ENCODE assay signal across 9 cellular contexts in genomic region chr16:70470927-70471341, GRCh38. TPM values are rescaled to one million over a fixed set of nuclear protein-coding genes. Genes with fewer than 3 reads are reported as not detected.
DNase-seq lines count a peak whose midpoint lies in the region; ATAC-seq and TF ChIP-seq lines count a peak whose summit lies in the region.
"Had no signal": no experiment of that assay in that cellular context is flagged by ENCODE, and none has a peak within 500 bp of the region (broad histone marks: within the 10 kb centered on the region; RNA-seq: fewer than 3 reads in every experiment).

No MANE protein-coding gene starts in this region.

- H3K27ac Mint-ChIP-seq in endodermal cell: peak overlapping the region; percentile 85
- no peak overlapping the region for H3K27ac Mint-ChIP-seq in activated naive CD8-positive, alpha-beta T cell treated with anti-CD3 and anti-CD28 coated beads for 36 hours

- H3K36me3 ChIP-seq in endodermal cell (ENCODE audit: control insufficient read depth, insufficient read depth, low read length) (no peaks in the 10 kb centered on the region), mucosa of descending colon (ENCODE audit: low read depth) (peaks cover 5% of the 10 kb centered on the region)

- no peaks in the 10 kb centered on the region for H3K27me3 ChIP-seq in endodermal cell (ENCODE audit: control insufficient read depth, insufficient read depth, low read length, poor library complexity, severe bottlenecking)

- no peaks in the 10 kb centered on the region for H3K36me3 Mint-ChIP-seq in endodermal cell (ENCODE audit: low read depth)
- no peaks in the 10 kb centered on the region for H3K36me3 Mint-ChIP-seq in activated naive CD8-positive, alpha-beta T cell treated with anti-CD3 and anti-CD28 coated beads for 36 hours

- no peaks in the 10 kb centered on the region for H3K9me3 ChIP-seq in endodermal cell (ENCODE audit: control insufficient read depth, low read length)
- H3K9me3 ChIP-seq in mucosa of descending colon: no peaks in the 10 kb centered on the region

- no peak overlapping the region for H3K4me3 Mint-ChIP-seq in endodermal cell
- no peak overlapping the region for H3K4me3 Mint-ChIP-seq in activated naive CD8-positive, alpha-beta T cell treated with anti-CD3 and anti-CD28 coated beads for 36 hours

- peaks cover 3% of the 10 kb centered on the region for H3K4me1 Mint-ChIP-seq in endodermal cell
- H3K4me1 Mint-ChIP-seq in activated naive CD8-positive, alpha-beta T cell treated with anti-CD3 and anti-CD28 coated beads for 36 hours: no peaks in the 10 kb centered on the region

- TF ChIP-seq CTCF in LNCaP clone FGC (IDR thresholded peaks at IDR 0.05; ENCODE audit: control insufficient read depth, extremely low read depth, insufficient read depth) (peak; percentile 70), endodermal cell (conservative IDR thresholded peaks at IDR 0.05) (peak; percentile 80), mucosa of descending colon (IDR thresholded peaks at IDR 0.05) (no peak)

- H3K4me3 ChIP-seq in LNCaP clone FGC (ENCODE audit: low read depth, low read length) (no peak overlapping the region), endodermal cell (ENCODE audit: low read length) (no peak overlapping the region), mucosa of descending colon (no peak overlapping the region)

- no peak overlapping the region for H3K27ac ChIP-seq in endodermal cell (ENCODE audit: low read depth, low read length)

- WGBS in endodermal cell (ENCODE audit: insufficient coverage in 1 of 2, insufficient read length in 1 of 2), 2 experiments: 72 to 92% methylated on average over 9 to 17 of the region's 17 CpGs

- intact Hi-C loops in mucosa of descending colon (cut with DNase I, micrococcal nuclease): no loop called here

- DNase-seq in Ammon's horn (ENCODE audit: low spot score) (peak; percentile 34), LNCaP clone FGC (ENCODE audit: low read depth) (no peak), endodermal cell (peak; percentile 87), mucosa of descending colon (peak in 2 of 3 donors; percentile 37 to 59), activated T-cell treated with anti-CD3 and anti-CD28 coated beads for 4 hours (no peak), NCI-H1694 treated with DMSO at 0.1 percent for 48 hours (lab: John Stamatoyannopoulos, UW) (no peak)
- no peak for DNase-seq in activated naive CD8-positive, alpha-beta T cell treated with anti-CD3 and anti-CD28 coated beads for 36 hours
- DNase-seq: activated gamma-delta T cell treated with Interleukin-2 at 50 U/mL for 16 hours had no signal

- H3K27me3 Mint-ChIP-seq in endodermal cell (ENCODE audit: insufficient read depth): no peaks in the 10 kb centered on the region
- no peaks in the 10 kb centered on the region for H3K27me3 Mint-ChIP-seq in activated naive CD8-positive, alpha-beta T cell treated with anti-CD3 and anti-CD28 coated beads for 36 hours

- no peaks in the 10 kb centered on the region for H3K9me3 Mint-ChIP-seq in endodermal cell
- H3K9me3 Mint-ChIP-seq in activated naive CD8-positive, alpha-beta T cell treated with anti-CD3 and anti-CD28 coated beads for 36 hours: no peaks in the 10 kb centered on the region

- H3K9ac ChIP-seq in endodermal cell (ENCODE audit: extremely low read depth, low read length, poor library complexity, severe bottlenecking): no peak overlapping the region

- peak; percentile 62 for ATAC-seq in mucosa of descending colon
- ATAC-seq in GM18511 (IDR thresholded peaks at IDR 0.05; ENCODE audit: unreplicated experiment): no peak

- H3K4me1 ChIP-seq in endodermal cell (ENCODE audit: control insufficient read depth, insufficient read depth, low read length) (no peaks in the 10 kb centered on the region), mucosa of descending colon (ENCODE audit: low read depth) (no peaks in the 10 kb centered on the region)

RNA-seq across cellular contexts. Expression of gene FCSK, which starts 16.5 kb away (rescaled TPM):
- total RNA-seq in endodermal cell (10 to 100 TPM; 18.7 to 19.5 TPM), mucosa of descending colon (10 to 100 TPM; 30.1 to 47.4 (median 33.0) TPM)
- 9.3 TPM for polyA plus RNA-seq in endodermal cell (2013, experiment 1 of 2)
- polyA plus RNA-seq in endodermal cell (2013, experiment 2 of 2): 10.7 TPM
- 1 to 10 TPM; 8.7 to 9.6 TPM for total RNA-seq in activated naive CD8-positive, alpha-beta T cell treated with anti-CD3 and anti-CD28 coated beads for 36 hours

RNA-seq across cellular contexts. Expression of gene ST3GAL2, which starts 32.0 kb away (rescaled TPM):
- total RNA-seq in endodermal cell (10 to 100 TPM; 56.4 to 57.8 TPM), mucosa of descending colon (10 to 100 TPM in 1 of 3 donors, 1 to 10 TPM in 2; 4.2 to 22.4 (median 9.5) TPM)
- polyA plus RNA-seq in endodermal cell (2013, experiment 1 of 2): 28.0 TPM
- 30.2 TPM for polyA plus RNA-seq in endodermal cell (2013, experiment 2 of 2)
- 10 to 100 TPM; 21.5 to 23.3 TPM for total RNA-seq in activated naive CD8-positive, alpha-beta T cell treated with anti-CD3 and anti-CD28 coated beads for 36 hours

RNA-seq across cellular contexts. Expression of gene COG4, which starts 52.4 kb away (rescaled TPM):
- total RNA-seq in endodermal cell (10 to 100 TPM; 62.7 to 71.4 TPM), mucosa of descending colon (10 to 100 TPM; 58.3 to 66.2 (median 60.5) TPM)
- polyA plus RNA-seq in endodermal cell (2013, experiment 1 of 2): 45.1 TPM
- polyA plus RNA-seq in endodermal cell (2013, experiment 2 of 2): 43.5 TPM
- 10 to 100 TPM; 45.5 TPM for total RNA-seq in activated naive CD8-positive, alpha-beta T cell treated with anti-CD3 and anti-CD28 coated beads for 36 hours

RNA-seq across cellular contexts. Expression of gene SF3B3, which starts 52.7 kb away (rescaled TPM):
- 100 to 1,000 TPM; 479 to 484 TPM for total RNA-seq in endodermal cell
- 277 TPM for polyA plus RNA-seq in endodermal cell (2013, experiment 1 of 2)
- polyA plus RNA-seq in endodermal cell (2013, experiment 2 of 2): 225 TPM
- total RNA-seq in mucosa of descending colon: 100 to 1,000 TPM; 158 to 179 (median 173) TPM
- total RNA-seq in activated naive CD8-positive, alpha-beta T cell treated with anti-CD3 and anti-CD28 coated beads for 36 hours: 100 to 1,000 TPM; 545 to 550 TPM

Comparison
In these comparisons a context has a peak if more than half of its experiments do, and no peak if none do; other contexts are left out.
1. DNase-seq: peak in Ammon's horn (single experiment), endodermal cell (single experiment) and mucosa of descending colon (2 of 3); none in LNCaP clone FGC (single experiment), activated T-cell treated with anti-CD3 and anti-CD28 coated beads for 4 hours (single experiment), NCI-H1694 treated with DMSO at 0.1 percent for 48 hours (single experiment) and activated naive CD8-positive, alpha-beta T cell treated with anti-CD3 and anti-CD28 coated beads for 36 hours (single experiment).